Comparison of ENCODE assay signal across 9 cellular contexts in the genomic region with DNA sequence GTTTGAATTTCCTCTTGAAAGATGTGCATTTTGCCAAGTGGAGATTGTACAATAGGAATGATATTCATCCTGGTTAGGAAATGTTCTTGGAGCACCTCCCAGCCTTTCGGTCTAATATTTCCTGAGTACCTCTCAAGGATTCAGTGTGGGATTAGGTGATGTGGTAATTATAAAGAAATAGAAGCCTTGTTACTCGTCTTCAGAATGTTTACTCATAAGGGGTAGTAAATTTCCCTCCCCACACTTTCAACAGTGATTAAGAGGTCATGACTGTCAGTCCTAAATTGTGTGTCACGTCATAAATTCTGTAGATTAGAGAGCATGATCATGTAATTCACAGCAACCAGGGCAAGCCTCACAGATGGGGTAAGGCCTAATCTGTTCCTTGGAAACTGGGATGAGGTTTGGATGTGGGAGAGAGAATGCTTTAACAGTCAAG.
DNase-seq lines count a peak whose midpoint lies in the region; ATAC-seq and TF ChIP-seq lines count a peak whose summit lies in the region.
"Had no signal": no experiment of that assay in that cellular context is flagged by ENCODE, and none has a peak within 500 bp of the region (broad histone marks: within the 10 kb centered on the region; RNA-seq: fewer than 3 reads in every experiment).

No MANE protein-coding gene starts in this region.

- H3K9me3 ChIP-seq in left ventricle myocardium inferior (replicated peaks) (no peaks in the 10 kb centered on the region), suprapubic skin (no peaks in the 10 kb centered on the region), MM.1S (replicated peaks; ENCODE audit: insufficient read depth, low read length) (no peaks in the 10 kb centered on the region)

- WGBS in suprapubic skin = 54% methylated on average over 3 of the region's 3 CpGs

- intact Hi-C loops in left ventricle myocardium inferior (cut with micrococcal nuclease) = no loop called here

- H3K4me2 ChIP-seq in MM.1S (ENCODE audit: low read depth, low read length) = no peak overlapping the region

- H3K4me1 ChIP-seq in left ventricle myocardium inferior = peaks cover 29% of the 10 kb centered on the region
- peaks cover 15% of the 10 kb centered on the region for H3K4me1 ChIP-seq in suprapubic skin
- H3K4me1 ChIP-seq in MM.1S (ENCODE audit: low read length) = no peaks in the 10 kb centered on the region

- no peaks in the 10 kb centered on the region for H4K20me1 ChIP-seq in MM.1S (ENCODE audit: insufficient read depth, low read length)

- DNase-seq in LHCN-M2 (ENCODE audit: low read depth) = peak; percentile 85
- DNase-seq in RWPE1 (ENCODE audit: low spot score) = peak; percentile 34
- no peak for DNase-seq in left ventricle myocardium inferior
- DNase-seq in suprapubic skin (ENCODE audit: low spot score in 2 of 2) = no peak
- DNase-seq in MM.1S = no peak
- DNase-seq in COLO829 (ENCODE audit: low spot score) = no peak
- DNase-seq: activated B cell treated with CpG ODN at 0.5 μM for 24 hours, NCI-H526 treated with DMSO at 0.1 percent for 48 hours had no signal

- no peak for ATAC-seq in HG03457 (IDR thresholded peaks at IDR 0.05; ENCODE audit: unreplicated experiment)

- H3F3A ChIP-seq in MM.1S (ENCODE audit: insufficient read depth, low read length) = no peaks in the 10 kb centered on the region

- no peak overlapping the region for H2AFZ ChIP-seq in MM.1S (ENCODE audit: low read length)

- no peak overlapping the region for H3K9ac ChIP-seq in MM.1S (ENCODE audit: low read length)

- H3K79me2 ChIP-seq in MM.1S (ENCODE audit: low read length) = no peaks in the 10 kb centered on the region

- CTCF ChIA-PET in RWPE1 (lab: Yijun Ruan, JAX) = no interaction called here

- no peaks in the 10 kb centered on the region for H3K27me3 ChIP-seq in left ventricle myocardium inferior (ENCODE audit: low read depth)
- H3K27me3 ChIP-seq in suprapubic skin = no peaks in the 10 kb centered on the region
- H3K27me3 ChIP-seq in MM.1S (replicated peaks; ENCODE audit: insufficient read depth, low read length) = no peaks in the 10 kb centered on the region

- no peak for TF ChIP-seq POLR2A in suprapubic skin (IDR thresholded peaks at IDR 0.05)

- H3K27ac ChIP-seq in RWPE1 (peak overlapping the region; percentile 28; the same call in 1 of the 2 replicates), left ventricle myocardium inferior (replicated peaks) (peak overlapping the region; percentile 65), suprapubic skin (peak overlapping the region; percentile 1), MM.1S (ENCODE audit: low read length) (no peak overlapping the region)

- TF ChIP-seq CTCF in RWPE1 (conservative IDR thresholded peaks at IDR 0.05; ENCODE audit: low read depth) (no peak), left ventricle myocardium inferior (IDR thresholded peaks at IDR 0.05; ENCODE audit: borderline replicate concordance) (no peak), suprapubic skin (IDR thresholded peaks at IDR 0.05) (no peak), MM.1S (IDR thresholded peaks at IDR 0.05; ENCODE audit: low read length) (no peak)

- H3K9me2 ChIP-seq in MM.1S (replicated peaks; ENCODE audit: insufficient read depth, low read length) = no peaks in the 10 kb centered on the region

- POLR2A ChIA-PET in RWPE1 (lab: Yijun Ruan, JAX; ENCODE audit: low non-redundant PET) = no interaction called here

- no peak overlapping the region for H3K4me3 ChIP-seq in left ventricle myocardium inferior
- no peak overlapping the region for H3K4me3 ChIP-seq in suprapubic skin
- H3K4me3 ChIP-seq in MM.1S (ENCODE audit: low read length) = no peak overlapping the region

- no peak for TF ChIP-seq EP300 in suprapubic skin (IDR thresholded peaks at IDR 0.05)

- H3K36me3 ChIP-seq in left ventricle myocardium inferior = no peaks in the 10 kb centered on the region
- no peaks in the 10 kb centered on the region for H3K36me3 ChIP-seq in suprapubic skin
- no peaks in the 10 kb centered on the region for H3K36me3 ChIP-seq in MM.1S (replicated peaks; ENCODE audit: insufficient read depth, low read length)

Comparison
In these comparisons a context has a peak if more than half of its experiments do, and no peak if none do; other contexts are left out.
1. DNase-seq: peak in LHCN-M2 (single experiment) and RWPE1 (single experiment); none in left ventricle myocardium inferior (single experiment), suprapubic skin (0 of 2), MM.1S (single experiment) and COLO829 (single experiment).